ENCODE assay signal across 8 cellular contexts in genomic region chr6:37696220-37696840, GRCh38. TPM values are rescaled to one million over a fixed set of nuclear protein-coding genes. Genes with fewer than 3 reads are reported as not detected.
DNase-seq lines count a peak whose midpoint lies in the region; ATAC-seq and TF ChIP-seq lines count a peak whose summit lies in the region.

No MANE protein-coding gene starts in this region.

- peaks cover 48% of the 10 kb centered on the region for H3K27me3 Mint-ChIP-seq in brain

- H3K4me1 Mint-ChIP-seq in brain = peaks cover 65% of the 10 kb centered on the region

- H3K9me3 Mint-ChIP-seq in brain = peaks cover 0 to 6% (median 0%) of the 10 kb centered on the region in 5 experiments

- H3K27ac Mint-ChIP-seq in brain = peak overlapping the region; percentile 32 to 90 (median 84)

- ATAC-seq in RWPE2 (ENCODE audit: low read depth) = peak; percentile 32; the same call in 2 of the 3 replicates
- ATAC-seq in GM19324 (IDR thresholded peaks at IDR 0.05; ENCODE audit: low FRiP score, unreplicated experiment) = no peak
- ATAC-seq in HG03159 (IDR thresholded peaks at IDR 0.05; ENCODE audit: unreplicated experiment) = no peak

- TF ChIP-seq CTCF in GM13976 (IDR thresholded peaks at IDR 0.05; ENCODE audit: borderline replicate concordance, control extremely low read depth, extremely low read depth, insufficient read depth, missing control alignments) = no peak
- no peak for TF ChIP-seq CTCF in RWPE2 (IDR thresholded peaks at IDR 0.05; ENCODE audit: poor library complexity, severe bottlenecking)
- peak in 1 of 2 experiments; percentile 12 for TF ChIP-seq CTCF in brain (conservative IDR thresholded peaks at IDR 0.05)

- in situ Hi-C loops in GM13976 (cut with MboI; ENCODE audit: low sequenced_read_pairs, unreplicated experiment) = loop anchor here (25.0 kb wide), 1 partner anchor 209 kb away; the partner anchor contains the start of gene CCDC167

- H3K27ac ChIP-seq in RWPE2 (ENCODE audit: poor library complexity, severe bottlenecking) = no peak overlapping the region

- peak; percentile 64 for DNase-seq in GM13976 (ENCODE audit: low spot score)
- DNase-seq in RWPE2 (ENCODE audit: low spot score) = no peak
- peak; percentile 36 for DNase-seq in kidney tubule cell (ENCODE audit: low spot score)
- peak; percentile 12 for DNase-seq in stimulated activated naive CD4-positive, alpha-beta T cell treated with Interleukin-2 at 50 U/mL for 16 hours (lab: John Stamatoyannopoulos, UW)
- no peak for DNase-seq in SHP77 treated with DMSO at 0.1 percent for 48 hours (lab: John Stamatoyannopoulos, UW)

- H3K4me1 ChIP-seq in RWPE2 (ENCODE audit: insufficient read depth, poor library complexity, severe bottlenecking) = peaks cover 3% of the 10 kb centered on the region

- H3K36me3 Mint-ChIP-seq in brain = no peaks in the 10 kb centered on the region

- peaks cover 45% of the 10 kb centered on the region for H3K27me3 ChIP-seq in RWPE2 (ENCODE audit: insufficient read depth, poor library complexity, severe bottlenecking)

- peak overlapping the region; percentile 91 to 94 (median 92) for H3K4me3 Mint-ChIP-seq in brain

- no peaks in the 10 kb centered on the region for H3K36me3 ChIP-seq in RWPE2 (ENCODE audit: low read depth)

- H3K9me3 ChIP-seq in RWPE2 (ENCODE audit: severe bottlenecking) = no peaks in the 10 kb centered on the region

- peak overlapping the region; percentile 44 for H3K4me3 ChIP-seq in RWPE2 (ENCODE audit: severe bottlenecking)

RNA-seq across cellular contexts. Expression of gene MDGA1, which starts 1.4 kb away (rescaled TPM):
- 42.2 TPM for polyA plus RNA-seq in brain (ENCODE audit: insufficient read depth, low read depth, low replicate concordance)

Comparison
In these comparisons a context has a peak if more than half of its experiments do, and no peak if none do; other contexts are left out.
1. DNase-seq: peak in GM13976 (single experiment), kidney tubule cell (single experiment) and stimulated activated naive CD4-positive, alpha-beta T cell treated with Interleukin-2 at 50 U/mL for 16 hours (single experiment); none in RWPE2 (single experiment) and SHP77 treated with DMSO at 0.1 percent for 48 hours (single experiment).